2 cellular contexts compared by ENCODE assay signal in genomic region chr12:104257913-104258472, GRCh38.
TF ChIP-seq lines count a peak whose summit lies in the region.

No MANE protein-coding gene starts in this region.

TF ChIP-seq in HCT116, 20 proteins besides CTCF, POLR2A, EP300 and RAD21:
- TF ChIP-seq ZNF274 (IDR thresholded peaks at IDR 0.05; ENCODE audit: low read depth, low read length): no peak
- no peak for TF ChIP-seq EZH2 (IDR thresholded peaks at IDR 0.05)
- no peak for TF ChIP-seq ELF1 (IDR thresholded peaks at IDR 0.05; ENCODE audit: borderline replicate concordance, low read depth)
- no peak for TF ChIP-seq FOSL1 (IDR thresholded peaks at IDR 0.05; ENCODE audit: low read depth)

TF ChIP-seq in K562, 482 proteins besides CTCF, POLR2A, EP300 and RAD21:
- TF ChIP-seq ZNF316 (IDR thresholded peaks at IDR 0.05) (peak; percentile 52; the same call in 1 of the 2 replicates), NFIC (IDR thresholded peaks at IDR 0.05) (no peak)
- TF ChIP-seq, protein P1, sequence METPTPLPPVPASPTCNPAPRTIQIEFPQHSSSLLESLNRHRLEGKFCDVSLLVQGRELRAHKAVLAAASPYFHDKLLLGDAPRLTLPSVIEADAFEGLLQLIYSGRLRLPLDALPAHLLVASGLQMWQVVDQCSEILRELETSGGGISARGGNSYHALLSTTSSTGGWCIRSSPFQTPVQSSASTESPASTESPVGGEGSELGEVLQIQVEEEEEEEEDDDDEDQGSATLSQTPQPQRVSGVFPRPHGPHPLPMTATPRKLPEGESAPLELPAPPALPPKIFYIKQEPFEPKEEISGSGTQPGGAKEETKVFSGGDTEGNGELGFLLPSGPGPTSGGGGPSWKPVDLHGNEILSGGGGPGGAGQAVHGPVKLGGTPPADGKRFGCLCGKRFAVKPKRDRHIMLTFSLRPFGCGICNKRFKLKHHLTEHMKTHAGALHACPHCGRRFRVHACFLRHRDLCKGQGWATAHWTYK (CRISPR knock-in tag; IDR thresholded peaks at IDR 0.05): no peak
